ENCODE assay signal across 11 cellular contexts in the genomic region with DNA sequence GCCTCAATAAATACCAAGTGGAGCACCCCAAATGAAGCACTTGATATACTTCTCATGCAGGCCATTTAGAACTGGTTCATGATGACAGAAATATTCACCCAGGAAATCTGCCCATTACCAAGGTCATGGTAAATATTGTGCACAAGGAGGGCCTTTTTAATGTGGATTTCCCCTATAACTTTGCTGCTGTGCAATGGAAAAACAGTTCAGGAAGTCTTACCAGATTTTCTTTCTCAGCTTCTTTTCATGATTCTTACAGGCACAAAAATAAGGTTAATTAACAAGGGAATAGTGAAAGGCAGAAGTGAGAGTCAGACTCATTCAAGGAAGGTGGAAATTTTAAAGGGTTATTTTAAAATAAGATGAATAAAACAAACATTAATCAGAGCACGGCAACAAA.
"Had no signal": no experiment of that assay in that cellular context is flagged by ENCODE, and none has a peak within 500 bp of the region (broad histone marks: within the 10 kb centered on the region; RNA-seq: fewer than 3 reads in every experiment).

No MANE protein-coding gene starts in this region.

- H3K27ac ChIP-seq: GM23248 had no signal

- H3K36me3 ChIP-seq: HAP-1 had no signal

- H3K9me3 ChIP-seq: HAP-1 had no signal

- ATAC-seq: GM23338, HCT116 had no signal

- FAIRE-seq: H1, H54 had no signal

- H2AFZ ChIP-seq: GM23248, GM23338 had no signal

- H3K9ac ChIP-seq: GM23248 had no signal

- DNase-seq: GM23248, GOT3, H7, H9, HCEC 1CT, HFFc6 had no signal

- H3K4me1 ChIP-seq: HAP-1 had no signal

- H3K4me2 ChIP-seq: GM23338 had no signal

- H3K4me3 ChIP-seq: GM23248, GM23338, HAP-1 had no signal
